8 cellular contexts compared by ENCODE assay signal in genomic region chr1:70366997-70367396, GRCh38. TPM values are rescaled to one million over a fixed set of nuclear protein-coding genes. Genes with fewer than 3 reads are reported as not detected.
DNase-seq lines count a peak whose midpoint lies in the region; ATAC-seq, FAIRE-seq and TF ChIP-seq lines count a peak whose summit lies in the region.
"Not testable (repeated sequence)": the region's sequence is repeated elsewhere in the genome, so short reads cannot be mapped to it uniquely, and the experiment has no call there.

No MANE protein-coding gene starts in this region.

- not testable (repeated sequence) for H3K4ac ChIP-seq in mesendoderm (ENCODE audit: low read depth, low read length)

- peak; percentile 54 for ATAC-seq in HCT116
- ATAC-seq in PC-3, K562: not testable (repeated sequence)
- ATAC-seq in foreskin keratinocyte, result peak; percentile 41

- H3K79me1 ChIP-seq in mesendoderm (ENCODE audit: low read length), result not testable (repeated sequence)

- H3K9me1 ChIP-seq in K562 (ENCODE audit: control insufficient read depth, insufficient read depth, low read length), result not testable (repeated sequence)

- WGBS in K562 (ENCODE audit: insufficient coverage, low coverage, missing lambda C conversion rate), result 71% methylated on average over 3 of the region's 3 CpGs
- no CpG with 5 or more reads among the region's 3 CpGs for WGBS in mesendoderm (ENCODE audit: extremely low coverage, insufficient coverage, low lambda C conversion rate)
- 69 to 84% (median 73%) methylated on average over 3 of the region's 3 CpGs for WGBS in small intestine, 3 donors

- not testable (repeated sequence) for H3K4me3 Mint-ChIP-seq in Caco-2 (ENCODE audit: unreplicated experiment)

- RAD21 ChIA-PET in HCT116 (lab: Charles Lee; ENCODE audit: low non-redundant PET in 1 of 2, low total read pairs in 2 of 2, uncharacterized antibody in 2 of 2, unreplicated experiment in 2 of 2), result not testable (repeated sequence)

- H3K27ac Mint-ChIP-seq in Caco-2 (ENCODE audit: unreplicated experiment), result peak overlapping the region; percentile 27

- H4K20me1 ChIP-seq in HCT116 (ENCODE audit: insufficient read depth); PC-3 (ENCODE audit: low read length); K562 (replicated peaks; ENCODE audit: control insufficient read depth, insufficient read depth, low read length): not testable (repeated sequence)

- H4K8ac ChIP-seq in mesendoderm (ENCODE audit: low read depth, low read length), result not testable (repeated sequence)

- H3K18ac ChIP-seq in mesendoderm (ENCODE audit: low read length), result peak overlapping the region; percentile 80

- H2AK5ac ChIP-seq in mesendoderm (ENCODE audit: low read length), result not testable (repeated sequence)

- not testable (repeated sequence) for H3K9me3 Mint-ChIP-seq in Caco-2 (ENCODE audit: unreplicated experiment)

- not testable (repeated sequence) for H3K36me3 ChIP-seq in Caco-2 (ENCODE audit: control insufficient read depth, insufficient read depth, low read length); HCT116 (ENCODE audit: control insufficient read depth in 1 of 2, insufficient read depth in 2 of 2, low read length in 2 of 2); PC-3 (ENCODE audit: low read depth, low read length); K562 (ENCODE audit: control insufficient read depth, insufficient read depth, low read length); mesendoderm (ENCODE audit: control insufficient read depth, insufficient read depth, low read length); small intestine (ENCODE audit: control insufficient read depth in 2 of 2, insufficient read depth in 2 of 2, low read length in 2 of 2)

- not testable (repeated sequence) for H4K5ac ChIP-seq in mesendoderm (ENCODE audit: low read length)

- TF ChIP-seq POLR2A in HCT116 (IDR thresholded peaks at IDR 0.05; ENCODE audit: borderline replicate concordance, extremely low read depth, insufficient read depth, insufficient read length); K562 (conservative IDR thresholded peaks at IDR 0.05): not testable (repeated sequence)

- POLR2A ChIA-PET in Caco-2 (lab: Charles Lee); HCT116 (lab: Charles Lee); PC-3 (lab: Charles Lee; ENCODE audit: unreplicated experiment); K562 (lab: Yijun Ruan, JAX): not testable (repeated sequence)

- not testable (repeated sequence) for TF ChIP-seq RAD21 in HCT116 (IDR thresholded peaks at IDR 0.05; ENCODE audit: low read depth); K562 (CRISPR knock-in tag; conservative IDR thresholded peaks at IDR 0.05 in 1 of 2, IDR thresholded peaks at IDR 0.05 in 1 of 2)

- not testable (repeated sequence) for H3K79me2 ChIP-seq in HCT116 (ENCODE audit: insufficient read depth, low read length); PC-3 (ENCODE audit: low read length); K562 (ENCODE audit: control insufficient read depth, insufficient read depth, low read length); mesendoderm (ENCODE audit: control insufficient read depth, insufficient read depth, low read length)

- FAIRE-seq in K562 (lab: Jason Lieb, UNC); small intestine (lab: Jason Lieb, UNC): not testable (repeated sequence)

- H2AFZ ChIP-seq in HCT116 (ENCODE audit: low read depth, low read length, poor library complexity, severe bottlenecking); PC-3 (ENCODE audit: low read length); K562 (ENCODE audit: low read depth, low read length): not testable (repeated sequence)

- not testable (repeated sequence) for H2BK120ac ChIP-seq in mesendoderm (ENCODE audit: low read depth, low read length)

- H3K27ac ChIP-seq in HCT116 (ENCODE audit: low read depth, low read length); K562 (ENCODE audit: extremely low read depth, low read depth, low read length); foreskin keratinocyte; mesendoderm (ENCODE audit: low read depth, low read length); small intestine (ENCODE audit: low read depth in 1 of 2, low read length in 1 of 2): not testable (repeated sequence)
- H3K27ac ChIP-seq in PC-3 (ENCODE audit: low read length), result peak overlapping the region; percentile 58

- H3K27me3 Mint-ChIP-seq in Caco-2 (ENCODE audit: insufficient read depth, unreplicated experiment), result not testable (repeated sequence)

- H3K27me3 ChIP-seq in Caco-2 (replicated peaks; ENCODE audit: control insufficient read depth, insufficient read depth, low read length); HCT116 (ENCODE audit: insufficient read depth, low read length); PC-3 (ENCODE audit: low read length); K562 (ENCODE audit: control insufficient read depth in 2 of 2, insufficient read depth in 2 of 2, low read length in 2 of 2); foreskin keratinocyte; mesendoderm (ENCODE audit: insufficient read depth, low read length, poor library complexity); small intestine (ENCODE audit: control insufficient read depth in 2 of 2, insufficient read depth in 2 of 2, low read length in 2 of 2): not testable (repeated sequence)

- not testable (repeated sequence) for DNase-seq in Caco-2; HCT116 (ENCODE audit: low read depth, low spot score); K562 (ENCODE audit: extremely low read depth in 1 of 4, low spot score in 3 of 4); mesendoderm
- DNase-seq in PC-3, result peak; percentile 62
- peak; percentile 53 for DNase-seq in epithelial cell of esophagus (ENCODE audit: low read depth)
- peak in 1 of 2 donors; percentile 67 for DNase-seq in foreskin keratinocyte
- DNase-seq in small intestine, result peak; percentile 65

- H3K56ac ChIP-seq in mesendoderm (ENCODE audit: low read length), result not testable (repeated sequence)

- peak overlapping the region; percentile 36 for H3K4me2 ChIP-seq in HCT116 (ENCODE audit: low read length)
- not testable (repeated sequence) for H3K4me2 ChIP-seq in PC-3 (ENCODE audit: low read length); K562 (ENCODE audit: insufficient read depth, low read length); mesendoderm (ENCODE audit: low read length)

- H3K9me2 ChIP-seq in HCT116 (ENCODE audit: insufficient read depth); PC-3 (replicated peaks; ENCODE audit: low read length): not testable (repeated sequence)

- not testable (repeated sequence) for H3K9ac ChIP-seq in HCT116 (ENCODE audit: low read length); PC-3 (ENCODE audit: low read length); K562 (ENCODE audit: insufficient read depth in 1 of 2, low read depth in 2 of 2, low read length in 2 of 2); mesendoderm (ENCODE audit: low read length)

- peaks cover 17% of the 10 kb centered on the region for H3K4me1 Mint-ChIP-seq in Caco-2 (ENCODE audit: low read depth, unreplicated experiment)

- H3K4me1 ChIP-seq in Caco-2; K562 (replicated peaks in 1 of 2; ENCODE audit: control insufficient read depth in 2 of 2, insufficient read depth in 2 of 2, low read length in 2 of 2); mesendoderm (ENCODE audit: control insufficient read depth, low read depth, low read length); small intestine (ENCODE audit: control insufficient read depth in 2 of 2, insufficient read depth in 1 of 2, low read depth in 1 of 2, low read length in 1 of 2): not testable (repeated sequence)
- peaks cover 7 to 17% of the 10 kb centered on the region in 2 experiments; a peak in 3 of 4 replicates for H3K4me1 ChIP-seq in HCT116 (ENCODE audit: control insufficient read depth in 1 of 2, insufficient read depth in 2 of 2, low read length in 2 of 2)
- peaks cover 19% of the 10 kb centered on the region for H3K4me1 ChIP-seq in PC-3 (ENCODE audit: insufficient read depth, low read length)
- H3K4me1 ChIP-seq in foreskin keratinocyte, result peaks cover 12% of the 10 kb centered on the region

- TF ChIP-seq CTCF in Caco-2 (IDR thresholded peaks at IDR 0.05; ENCODE audit: insufficient read depth in 1 of 2, low read depth in 1 of 2, low read length in 1 of 2, severe bottlenecking in 1 of 2, unreplicated experiment in 1 of 2); HCT116 (IDR thresholded peaks at IDR 0.05 in 2 of 3, conservative IDR thresholded peaks at IDR 0.05 in 1 of 3; ENCODE audit: borderline replicate concordance in 1 of 3, insufficient read depth in 1 of 3, low read depth in 2 of 3, low read length in 2 of 3); PC-3 (conservative IDR thresholded peaks at IDR 0.05; ENCODE audit: low read depth, low read length); K562 (IDR thresholded peaks at IDR 0.05 in 2 of 3, conservative IDR thresholded peaks at IDR 0.05 in 1 of 3; ENCODE audit: insufficient read depth in 2 of 3, low read depth in 1 of 3, low read length in 3 of 3); epithelial cell of esophagus (IDR thresholded peaks at IDR 0.05; ENCODE audit: insufficient read depth, low read depth, low read length, missing control alignments); foreskin keratinocyte (conservative IDR thresholded peaks at IDR 0.05): not testable (repeated sequence)

- intact Hi-C loops in Caco-2 (cut with micrococcal nuclease; ENCODE audit: unreplicated experiment); HCT116 (cut with micrococcal nuclease); PC-3 (cut with micrococcal nuclease); K562 (cut with micrococcal nuclease): not testable (repeated sequence)

- H2BK5ac ChIP-seq in mesendoderm (ENCODE audit: low read length), result not testable (repeated sequence)

- not testable (repeated sequence) for H3K4me3 ChIP-seq in Caco-2 (ENCODE audit: low read depth, low read length); PC-3 (ENCODE audit: low read length); K562; epithelial cell of esophagus (ENCODE audit: low read length); mesendoderm (ENCODE audit: low read length); small intestine (ENCODE audit: low read depth in 1 of 2, low read length in 2 of 2)
- H3K4me3 ChIP-seq in HCT116 (replicated peaks in 1 of 2; ENCODE audit: low read depth in 1 of 2, low read length in 2 of 2), result 0 out of 4 replicates have a peak overlapping the region, but pooled peaks of 1 of the 2 experiments have one; percentile 6

- H3K36me3 Mint-ChIP-seq in Caco-2 (ENCODE audit: insufficient read depth, unreplicated experiment), result not testable (repeated sequence)

- H3K9me3 ChIP-seq in Caco-2; HCT116 (ENCODE audit: control insufficient read depth in 1 of 2, insufficient read depth in 1 of 2, low read depth in 1 of 2, low read length in 2 of 2); PC-3 (ENCODE audit: low read length); K562 (replicated peaks; ENCODE audit: control insufficient read depth, insufficient read depth, low read depth, low read length); small intestine (ENCODE audit: control insufficient read depth, low read depth): not testable (repeated sequence)

- not testable (repeated sequence) for H3F3A ChIP-seq in PC-3 (ENCODE audit: low read length, unreplicated experiment)

- CTCF ChIA-PET in Caco-2 (lab: Charles Lee); HCT116 (lab: Charles Lee); PC-3 (lab: Charles Lee); K562 (lab: Yijun Ruan, JAX; ENCODE audit: low intra/inter-chr PET ratio): not testable (repeated sequence)

- in situ Hi-C loops in K562 (cut with MboI), result not testable (repeated sequence)

- not testable (repeated sequence) for BruUV-seq in Caco-2 (replicated peaks; lab: Mats Ljungman, UMichigan); HCT116 (replicated peaks; lab: Mats Ljungman, UMichigan); PC-3 (replicated peaks; lab: Mats Ljungman, UMichigan); K562 (replicated peaks; lab: Mats Ljungman, UMichigan)

- not testable (repeated sequence) for H2BK15ac ChIP-seq in mesendoderm (replicated peaks; ENCODE audit: low read depth)

- H3K23ac ChIP-seq in mesendoderm (ENCODE audit: low read length), result not testable (repeated sequence)

- TF ChIP-seq EP300 in K562 (IDR thresholded peaks at IDR 0.05; ENCODE audit: low read length), result not testable (repeated sequence)

RNA-seq across cellular contexts. Expression of gene ANKRD13C, which starts 12.5 kb away (rescaled TPM):
- total RNA-seq in Caco-2 (2022) (13.1 and 14.4 TPM in 2 replicates), HCT116 (2021; ENCODE audit: unreplicated experiment) (21.1 TPM), PC-3 (2014; rRNA removed) (38.0 and 41.5 TPM in 2 replicates), K562 (2014; rRNA removed) (16.0 and 16.7 TPM in 2 replicates), K562 (2014; rRNA removed; fragmentation: Illumina TruSeq; extraction: Trizol) (16.6 and 19.3 TPM in 2 replicates), K562 (2015; rRNA removed; fragmentation: Illumina TruSeq; extraction: Trizol) (20.8 and 22.8 TPM in 2 replicates), K562 (2021) (13.9 and 15.0 TPM in 2 replicates), foreskin keratinocyte (15.4 and 16.8 TPM in 2 replicates)
- 4.4 and 5.6 TPM in 2 replicates for polyA plus RNA-seq in HCT116 (2012)
- 16.8 and 35.6 TPM in 2 replicates for total RNA-seq in K562 (2011; cell fraction: chromatin; rRNA removed; ENCODE audit: low replicate concordance)
- 16.3 and 17.8 TPM in 2 replicates for total RNA-seq in K562 (2011; cell fraction: nucleolus; rRNA removed)
- total RNA-seq in K562 (2011; cell fraction: nucleoplasm; rRNA removed), result 17.1 and 22.2 TPM in 2 replicates
- polyA plus RNA-seq in K562 (2011; rRNA removed) (6.5 and 8.7 TPM in 2 replicates), K562 (2014; fragmentation: Illumina TruSeq; extraction: Trizol) (10.2 and 12.5 TPM in 2 replicates), K562 (2014; fragmentation: Nextera tagmentation; extraction: Ambion mirVana) (1 to 10 TPM; 3.4 to 4.0 TPM), K562 (2014; rRNA removed) (10.3 and 11.9 TPM in 2 replicates), foreskin keratinocyte (4.1 and 4.7 TPM in 2 replicates), small intestine (1 to 10 TPM; 6.9 to 9.7 (median 8.4) TPM)
- 3.3 and 5.1 TPM in 2 replicates for polyA plus RNA-seq in K562 (2011; cell fraction: cytosol; rRNA removed)
- polyA plus RNA-seq in K562 (2011; cell fraction: nucleus; rRNA removed), result 7.8 and 10.6 TPM in 2 replicates
- polyA plus RNA-seq in K562 (2012), result 7.7 and 8.1 TPM in 2 replicates
- 13.3 and 15.4 TPM in 2 replicates for polyA minus RNA-seq in K562 (2011; rRNA and poly(A)+ RNA removed)
- polyA minus RNA-seq in K562 (2011; cell fraction: cytosol; rRNA and poly(A)+ RNA removed), result 8.3 and 8.6 TPM in 2 replicates
- polyA minus RNA-seq in K562 (2011; cell fraction: nucleus; rRNA and poly(A)+ RNA removed), result 22.3 and 26.2 TPM in 2 replicates
- 19.4 TPM for polyA plus RNA-seq in mesendoderm (2013, experiment 1 of 2)
- polyA plus RNA-seq in mesendoderm (2013, experiment 2 of 2), result 18.5 TPM

RNA-seq across cellular contexts. Expression of gene CTH, which starts 44.1 kb away (rescaled TPM):
- total RNA-seq in Caco-2 (2022) (11.1 and 14.0 TPM in 2 replicates), HCT116 (2021; ENCODE audit: unreplicated experiment) (14.7 TPM), PC-3 (2014; rRNA removed) (8.5 and 13.2 TPM in 2 replicates), K562 (2014; rRNA removed) (17.3 and 17.4 TPM in 2 replicates), K562 (2014; rRNA removed; fragmentation: Illumina TruSeq; extraction: Trizol) (26.6 and 31.5 TPM in 2 replicates), K562 (2015; rRNA removed; fragmentation: Illumina TruSeq; extraction: Trizol) (7.0 and 8.0 TPM in 2 replicates), K562 (2021) (26.1 and 30.9 TPM in 2 replicates), foreskin keratinocyte (4.7 and 6.0 TPM in 2 replicates)
- 7.4 and 9.9 TPM in 2 replicates for polyA plus RNA-seq in HCT116 (2012)
- 20.6 and 29.3 TPM in 2 replicates for total RNA-seq in K562 (2011; cell fraction: chromatin; rRNA removed; ENCODE audit: low replicate concordance)
- total RNA-seq in K562 (2011; cell fraction: nucleolus; rRNA removed), result 17.0 and 18.3 TPM in 2 replicates
- 18.4 and 19.7 TPM in 2 replicates for total RNA-seq in K562 (2011; cell fraction: nucleoplasm; rRNA removed)
- polyA plus RNA-seq in K562 (2011; rRNA removed) (26.9 and 29.9 TPM in 2 replicates), K562 (2014; fragmentation: Illumina TruSeq; extraction: Trizol) (42.0 and 45.3 TPM in 2 replicates), K562 (2014; fragmentation: Nextera tagmentation; extraction: Ambion mirVana) (10 to 100 TPM; 45.6 to 54.4 TPM), K562 (2014; rRNA removed) (34.6 and 36.0 TPM in 2 replicates), foreskin keratinocyte (3.7 and 4.4 TPM in 2 replicates), small intestine (10 to 100 TPM in 1 of 3 donors, 1 to 10 TPM in 2; 3.8 to 26.5 (median 6.8) TPM)
- 26.8 and 27.2 TPM in 2 replicates for polyA plus RNA-seq in K562 (2011; cell fraction: cytosol; rRNA removed)
- polyA plus RNA-seq in K562 (2011; cell fraction: nucleus; rRNA removed), result 18.6 and 20.2 TPM in 2 replicates
- 11.6 and 84.2 TPM in 2 replicates for polyA plus RNA-seq in K562 (2012)
- 24.1 and 27.0 TPM in 2 replicates for polyA minus RNA-seq in K562 (2011; rRNA and poly(A)+ RNA removed)
- 12.2 and 17.0 TPM in 2 replicates for polyA minus RNA-seq in K562 (2011; cell fraction: cytosol; rRNA and poly(A)+ RNA removed)
- polyA minus RNA-seq in K562 (2011; cell fraction: nucleus; rRNA and poly(A)+ RNA removed), result 12.3 and 21.4 TPM in 2 replicates
- polyA plus RNA-seq in mesendoderm (2013, experiment 1 of 2), result 18.5 TPM
- 20.1 TPM for polyA plus RNA-seq in mesendoderm (2013, experiment 2 of 2)
